In the genomic region with DNA sequence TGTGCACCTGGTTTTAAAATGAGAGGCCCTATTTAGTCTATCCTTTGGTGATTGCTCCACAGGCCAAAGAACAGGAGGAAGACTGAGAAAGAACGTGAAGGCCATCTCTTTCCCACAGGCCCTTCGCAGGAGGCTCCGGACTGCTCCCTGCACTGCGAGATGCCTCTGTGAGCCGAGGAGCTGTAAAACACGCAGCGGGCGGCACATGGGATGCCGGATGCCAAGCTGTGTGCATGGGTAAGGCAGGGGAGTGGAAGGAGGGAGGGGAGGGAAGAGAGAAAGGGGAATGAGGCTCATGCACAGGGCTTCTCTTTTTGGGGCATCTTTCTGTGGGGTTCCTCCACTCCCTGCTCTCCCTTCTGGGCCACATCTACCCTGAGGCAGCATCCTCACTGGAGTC, we compare ENCODE assay signal across 12 cellular contexts.
DNase-seq lines count a peak whose midpoint lies in the region; ATAC-seq lines count a peak whose summit lies in the region.
"Had no signal": no experiment of that assay in that cellular context is flagged by ENCODE, and none has a peak within 500 bp of the region (broad histone marks: within the 10 kb centered on the region; RNA-seq: fewer than 3 reads in every experiment).

No MANE protein-coding gene starts in this region.

- H2AK5ac ChIP-seq in neuronal stem cell (ENCODE audit: low read depth, low read length): no peak overlapping the region

- peak; percentile 83 for DNase-seq in G401 (ENCODE audit: low spot score)
- peak; percentile 69 for DNase-seq in cerebellum (ENCODE audit: low spot score)
- DNase-seq in neuronal stem cell (ENCODE audit: low spot score): no peak
- no peak for DNase-seq in NCI-H446 treated with DMSO at 0.1 percent for 48 hours (lab: John Stamatoyannopoulos, UW)
- DNase-seq: AML-193; CD8-positive, alpha-beta T cell; DMS79 treated with DMSO at 0.1 percent for 48 hours; KG1 had no signal

- peak overlapping the region; percentile 13 for H2BK120ac ChIP-seq in neuronal stem cell (ENCODE audit: low read depth, low read length)

- H3K4me3 ChIP-seq in neuronal stem cell (ENCODE audit: low read length in 2 of 2): no peak overlapping the region
- H3K4me3 ChIP-seq: HAP-1 had no signal

- peak overlapping the region; percentile 30 for H2BK5ac ChIP-seq in neuronal stem cell (ENCODE audit: low read length)

- peaks cover 0 to 58% (median 0%) of the 10 kb centered on the region in 3 experiments for H3K27me3 ChIP-seq in neuronal stem cell (ENCODE audit: control insufficient read depth in 3 of 3, insufficient read depth in 3 of 3, low read depth in 1 of 3, low read length in 3 of 3)

- no peak overlapping the region for H3K23ac ChIP-seq in neuronal stem cell (ENCODE audit: low read depth, low read length, poor library complexity)

- peak overlapping the region; percentile 47 for H3K9ac ChIP-seq in neuronal stem cell (ENCODE audit: low read depth, low read length, poor library complexity)

- no peak overlapping the region for H3K27ac ChIP-seq in neuronal stem cell (replicated peaks; ENCODE audit: low read length)

- H3K9me3 ChIP-seq in neuronal stem cell (replicated peaks in 1 of 2; ENCODE audit: control insufficient read depth in 2 of 2, insufficient read depth in 1 of 2, low read depth in 1 of 2, low read length in 2 of 2): no peaks in the 10 kb centered on the region
- H3K9me3 ChIP-seq: HAP-1 had no signal

- H4K91ac ChIP-seq in neuronal stem cell (ENCODE audit: low read depth, low read length, poor library complexity): no peak overlapping the region

- no peaks in the 10 kb centered on the region for H3K79me1 ChIP-seq in neuronal stem cell (ENCODE audit: low read depth, low read length)

- peak overlapping the region; percentile 61 for H2BK12ac ChIP-seq in neuronal stem cell (ENCODE audit: low read length)

- H2AFZ ChIP-seq in neuronal stem cell (ENCODE audit: low read length): no peak overlapping the region

- H3K4ac ChIP-seq in neuronal stem cell (ENCODE audit: low read length): no peak overlapping the region

- no peak overlapping the region for H2BK15ac ChIP-seq in neuronal stem cell (ENCODE audit: low read length)

- no peak overlapping the region for H3K14ac ChIP-seq in neuronal stem cell (ENCODE audit: low read length)

- ATAC-seq in HG02870 (IDR thresholded peaks at IDR 0.05; ENCODE audit: unreplicated experiment) (no peak), HG02798 (IDR thresholded peaks at IDR 0.05; ENCODE audit: poor library complexity, unreplicated experiment) (no peak)
- ATAC-seq: CD8-positive, alpha-beta T cell; HepG2 had no signal

- in situ Hi-C loops in G401 (cut with HindIII; ENCODE audit: low sequenced_read_pairs): no loop called here

- H4K8ac ChIP-seq in neuronal stem cell (ENCODE audit: low read depth, low read length): no peak overlapping the region

- no peaks in the 10 kb centered on the region for H3K36me3 ChIP-seq in neuronal stem cell (replicated peaks in 1 of 2; ENCODE audit: control insufficient read depth in 2 of 2, insufficient read depth in 2 of 2, low read length in 2 of 2)
- H3K36me3 ChIP-seq: HAP-1 had no signal

- H3K4me2 ChIP-seq in neuronal stem cell (ENCODE audit: insufficient read depth, low read length, poor library complexity, severe bottlenecking): no peak overlapping the region

- peak overlapping the region; percentile 63 for H3K18ac ChIP-seq in neuronal stem cell (ENCODE audit: low read length)

- WGBS in neuronal stem cell (ENCODE audit: extremely low coverage in 2 of 2, insufficient read length in 2 of 2, insufficient replicate concordance in 1 of 2), 2 donors: no CpG with 5 or more reads among the region's 9 CpGs

- H3K4me1 ChIP-seq in neuronal stem cell (ENCODE audit: control insufficient read depth in 2 of 2, insufficient read depth in 1 of 2, low read depth in 1 of 2, low read length in 2 of 2): peaks cover 0 to 7% of the 10 kb centered on the region in 2 donors
- H3K4me1 ChIP-seq: HAP-1 had no signal

Comparison
In these comparisons a context has a peak if more than half of its experiments do, and no peak if none do; other contexts are left out.
1. DNase-seq: peak in G401 (single experiment) and cerebellum (single experiment); none in neuronal stem cell (single experiment) and NCI-H446 treated with DMSO at 0.1 percent for 48 hours (single experiment).